ENCODE assay signal across 21 cellular contexts in genomic region chr3:12467746-12468145, GRCh38. TPM values are rescaled to one million over a fixed set of nuclear protein-coding genes. Genes with fewer than 3 reads are reported as not detected.
DNase-seq lines count a peak whose midpoint lies in the region; ATAC-seq and TF ChIP-seq lines count a peak whose summit lies in the region.
"Had no signal": no experiment of that assay in that cellular context is flagged by ENCODE, and none has a peak within 500 bp of the region (broad histone marks: within the 10 kb centered on the region; RNA-seq: fewer than 3 reads in every experiment).

No MANE protein-coding gene starts in this region.

- WGBS in suprapubic skin: 75% methylated on average over 2 of the region's 2 CpGs

- peak overlapping the region; percentile 76 for H3K27ac Mint-ChIP-seq in progenitor cell of endocrine pancreas
- H3K27ac Mint-ChIP-seq: B cell; CD8-positive, alpha-beta T cell had no signal

- DNase-seq in ELF-1 (ENCODE audit: low read depth, low spot score) (peak; percentile 45), NCI-H146 (lab: John Stamatoyannopoulos, UW) (peak; percentile 54), PC-3 (no peak), progenitor cell of endocrine pancreas (ENCODE audit: low spot score, unreplicated experiment) (no peak), NCI-H82 treated with DMSO at 0.1 percent for 48 hours (lab: John Stamatoyannopoulos, UW; ENCODE audit: unreplicated experiment) (no peak), suprapubic skin (ENCODE audit: low spot score in 2 of 2) (no peak)
- DNase-seq: Caco-2; CD8-positive, alpha-beta T cell; EL; HCEC 1CT; MM.1S; NCI-H1930; NCI-H2227 treated with DMSO at 0.1 percent for 48 hours; NCI-H526 treated with DMSO at 0.1 percent for 48 hours; SIG-M5 had no signal

- intact Hi-C loops in PC-3 (cut with micrococcal nuclease): no loop called here

- peaks cover 11% of the 10 kb centered on the region for H3K79me2 ChIP-seq in PC-3 (ENCODE audit: low read length)

- H3K36me3 ChIP-seq in PC-3 (ENCODE audit: low read depth, low read length): no peaks in the 10 kb centered on the region
- H3K36me3 ChIP-seq in suprapubic skin: no peaks in the 10 kb centered on the region

- peaks cover 4% of the 10 kb centered on the region for H3K4me1 Mint-ChIP-seq in progenitor cell of endocrine pancreas (ENCODE audit: low read depth)

- ATAC-seq in PC-3 (no peak), HG02759 (IDR thresholded peaks at IDR 0.05; ENCODE audit: unreplicated experiment) (no peak)
- ATAC-seq: CD8-positive, alpha-beta T cell had no signal

- H4K20me1 ChIP-seq in PC-3 (ENCODE audit: low read length): no peaks in the 10 kb centered on the region

- no TSS peak for BruUV-seq in PC-3 (replicated peaks; lab: Mats Ljungman, UMichigan)

- CTCF ChIA-PET in PC-3 (lab: Charles Lee): no interaction called here

- TF ChIP-seq CTCF in PC-3 (conservative IDR thresholded peaks at IDR 0.05; ENCODE audit: low read depth, low read length) (no peak), progenitor cell of endocrine pancreas (IDR thresholded peaks at IDR 0.05; ENCODE audit: unreplicated experiment) (no peak), suprapubic skin (IDR thresholded peaks at IDR 0.05) (no peak)

- H2AFZ ChIP-seq in PC-3 (ENCODE audit: low read length): no peak overlapping the region

- H3K27ac ChIP-seq in PC-3 (ENCODE audit: low read length): peak overlapping the region; percentile 99
- no peak overlapping the region for H3K27ac ChIP-seq in suprapubic skin
- H3K27ac ChIP-seq: C4-2B, KMS-11, SK-N-MC had no signal

- H3F3A ChIP-seq in PC-3 (ENCODE audit: low read length, unreplicated experiment): peaks cover 13% of the 10 kb centered on the region

- POLR2A ChIA-PET in PC-3 (lab: Charles Lee; ENCODE audit: unreplicated experiment): interaction anchor here (0.6 kb wide), 1 partner anchor 9 kb away, joined by 3 read pairs; no protein-coding TSS in a partner anchor

- H3K4me3 Mint-ChIP-seq in progenitor cell of endocrine pancreas (ENCODE audit: low read depth): no peak overlapping the region
- H3K4me3 Mint-ChIP-seq: B cell; CD8-positive, alpha-beta T cell had no signal

- peaks cover 4% of the 10 kb centered on the region for H3K27me3 Mint-ChIP-seq in progenitor cell of endocrine pancreas
- H3K27me3 Mint-ChIP-seq: B cell had no signal

- H3K4me3 ChIP-seq in PC-3 (ENCODE audit: low read length) (no peak overlapping the region), suprapubic skin (no peak overlapping the region)
- H3K4me3 ChIP-seq: SK-N-MC had no signal

- H3K9me2 ChIP-seq in PC-3 (replicated peaks; ENCODE audit: low read length): no peaks in the 10 kb centered on the region

- H3K9me3 ChIP-seq in PC-3 (ENCODE audit: low read length) (no peaks in the 10 kb centered on the region), suprapubic skin (no peaks in the 10 kb centered on the region)
- H3K9me3 ChIP-seq: Caco-2 had no signal

- no peak for TF ChIP-seq EP300 in suprapubic skin (IDR thresholded peaks at IDR 0.05)

- no peak overlapping the region for H3K9ac ChIP-seq in PC-3 (ENCODE audit: low read length)
- H3K9ac ChIP-seq: KMS-11 had no signal

- TF ChIP-seq POLR2A in suprapubic skin (IDR thresholded peaks at IDR 0.05): no peak

- peaks cover 33% of the 10 kb centered on the region for H3K4me1 ChIP-seq in PC-3 (ENCODE audit: insufficient read depth, low read length)
- no peaks in the 10 kb centered on the region for H3K4me1 ChIP-seq in suprapubic skin

- no peaks in the 10 kb centered on the region for H3K36me3 Mint-ChIP-seq in progenitor cell of endocrine pancreas (ENCODE audit: insufficient read depth)
- H3K36me3 Mint-ChIP-seq: CD8-positive, alpha-beta T cell; IgD-negative memory B cell had no signal

- no peaks in the 10 kb centered on the region for H3K9me3 Mint-ChIP-seq in progenitor cell of endocrine pancreas (ENCODE audit: low read depth)
- H3K9me3 Mint-ChIP-seq: CD8-positive, alpha-beta T cell had no signal

- H3K27me3 ChIP-seq in PC-3 (ENCODE audit: low read length): no peaks in the 10 kb centered on the region
- no peaks in the 10 kb centered on the region for H3K27me3 ChIP-seq in suprapubic skin

- H3K4me2 ChIP-seq in PC-3 (ENCODE audit: low read length): no peak overlapping the region
- H3K4me2 ChIP-seq: KMS-11 had no signal

RNA-seq across cellular contexts. Expression of gene TSEN2, which starts 16.5 kb away (rescaled TPM):
- total RNA-seq in PC-3 (2014; rRNA removed) (40.2 and 51.0 TPM in 2 replicates), progenitor cell of endocrine pancreas (33.3 and 33.7 TPM in 2 replicates), suprapubic skin (10 to 100 TPM; 13.6 to 26.1 (median 15.3) TPM)

Comparison
In these comparisons a context has a peak if more than half of its experiments do, and no peak if none do; other contexts are left out.
1. DNase-seq: peak in ELF-1 (single experiment) and NCI-H146 (single experiment); none in PC-3 (single experiment), progenitor cell of endocrine pancreas (single experiment), NCI-H82 treated with DMSO at 0.1 percent for 48 hours (single experiment) and suprapubic skin (0 of 2).